In the genomic region with DNA sequence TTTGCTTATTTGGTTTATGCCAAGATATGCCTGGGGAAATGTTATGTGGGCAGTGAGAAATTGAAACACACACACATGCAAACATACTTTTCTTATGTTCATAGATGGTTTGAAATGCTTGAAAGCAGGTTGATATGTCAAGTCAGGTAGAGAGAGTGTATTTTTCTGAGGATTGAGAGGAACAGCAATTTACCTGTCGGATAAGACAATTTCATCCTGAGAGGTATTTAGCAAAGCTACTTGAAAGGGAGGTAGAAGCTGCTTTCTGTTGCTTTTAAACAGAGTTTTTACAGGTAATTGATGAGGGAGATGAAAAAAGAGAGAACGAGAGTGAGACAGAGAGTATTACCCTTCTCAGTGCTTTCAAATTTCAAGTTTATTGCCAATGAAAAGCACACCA, we compare ENCODE assay signal across 27 cellular contexts.
"Had no signal": no experiment of that assay in that cellular context is flagged by ENCODE, and none has a peak within 500 bp of the region (broad histone marks: within the 10 kb centered on the region; RNA-seq: fewer than 3 reads in every experiment).

No MANE protein-coding gene starts in this region.

- H3K9ac ChIP-seq: neural progenitor cell, parathyroid adenoma had no signal

- H2AFZ ChIP-seq: neural progenitor cell, parathyroid adenoma had no signal

- DNase-seq: naive B cell; naive thymus-derived CD8-positive, alpha-beta T cell; nephron progenitor cell; occipital lobe; ovary; posterior cingulate gyrus; psoas muscle; right cardiac atrium; right lobe of liver; sigmoid colon; small intestine; spleen; stimulated activated CD4-positive, alpha-beta T cell treated with anti-CD3 and anti-CD28 coated beads, Interleukin-12 subunit alpha, Interleukin-12 subunit beta, amount 100 ng/mL, for 4 hours; stimulated activated CD4-positive, alpha-beta T cell treated with anti-CD3 and anti-CD28 coated beads, Interleukin-1b, Interleukin-23, amount 100 ng/mL, for 48 hours; stimulated activated CD4-positive, alpha-beta T cell treated with anti-CD3 and anti-CD28 coated beads, Interleukin-4, amount 100 ng/mL, for 1 hour; stimulated activated CD4-positive, alpha-beta T cell treated with anti-CD3 and anti-CD28 coated beads, Interleukin-4, amount 100 ng/mL, for 4 hours; stimulated activated CD8-positive, alpha-beta memory T cell treated with anti-CD3 and anti-CD28 coated beads, Interleukin-4, amount 100 ng/mL, for 48 hours; stimulated activated naive CD4-positive, alpha-beta T cell treated with Interleukin-2 at 50 U/mL for 16 hours; stomach; thyroid gland had no signal

- H3K27me3 ChIP-seq: neural progenitor cell, ovary, right lobe of liver, sigmoid colon, spleen, stomach, thyroid gland, tibial nerve, vagina had no signal

- H3K79me2 ChIP-seq: parathyroid adenoma had no signal

- H3K4me2 ChIP-seq: neural progenitor cell had no signal

- ATAC-seq: naive thymus-derived CD8-positive, alpha-beta T cell; natural killer cell treated with Interleukin-12 subunit alpha and Interleukin-12 subunit beta and Interleukin-15 and Interleukin-18, amount 100 ng/mL, for 72 hours; psoas muscle; right cardiac atrium; right lobe of liver; stimulated activated memory B cell treated with anti-CD40 and anti-IgM and Interleukin-4, amounts not matched to agents 10 μg/mL and 1 μg/mL and 100 μg/mL, for 72 hours had no signal

- H3K36me3 ChIP-seq: neural progenitor cell, ovary, right lobe of liver, sigmoid colon, spleen, stomach, thoracic aorta, thyroid gland, tibial nerve, vagina had no signal

- H3K4me1 ChIP-seq: neural progenitor cell, parathyroid adenoma, psoas muscle, right lobe of liver, sigmoid colon, spleen, stomach, tibial nerve, vagina had no signal

- H3K4me3 ChIP-seq: neural progenitor cell, ovary, psoas muscle, right lobe of liver, sigmoid colon, spleen, stomach, thoracic aorta, thyroid gland, tibial nerve, vagina had no signal

- H3K9me3 ChIP-seq: ovary, psoas muscle, right lobe of liver, sigmoid colon, stomach, thoracic aorta, thyroid gland, tibial nerve, vagina had no signal

- H3K27ac ChIP-seq: neural progenitor cell, ovary, parathyroid adenoma, psoas muscle, right lobe of liver, sigmoid colon, spleen, stomach, thoracic aorta, thyroid gland, tibial nerve, vagina had no signal
